8 cellular contexts compared by ENCODE assay signal in the genomic region with DNA sequence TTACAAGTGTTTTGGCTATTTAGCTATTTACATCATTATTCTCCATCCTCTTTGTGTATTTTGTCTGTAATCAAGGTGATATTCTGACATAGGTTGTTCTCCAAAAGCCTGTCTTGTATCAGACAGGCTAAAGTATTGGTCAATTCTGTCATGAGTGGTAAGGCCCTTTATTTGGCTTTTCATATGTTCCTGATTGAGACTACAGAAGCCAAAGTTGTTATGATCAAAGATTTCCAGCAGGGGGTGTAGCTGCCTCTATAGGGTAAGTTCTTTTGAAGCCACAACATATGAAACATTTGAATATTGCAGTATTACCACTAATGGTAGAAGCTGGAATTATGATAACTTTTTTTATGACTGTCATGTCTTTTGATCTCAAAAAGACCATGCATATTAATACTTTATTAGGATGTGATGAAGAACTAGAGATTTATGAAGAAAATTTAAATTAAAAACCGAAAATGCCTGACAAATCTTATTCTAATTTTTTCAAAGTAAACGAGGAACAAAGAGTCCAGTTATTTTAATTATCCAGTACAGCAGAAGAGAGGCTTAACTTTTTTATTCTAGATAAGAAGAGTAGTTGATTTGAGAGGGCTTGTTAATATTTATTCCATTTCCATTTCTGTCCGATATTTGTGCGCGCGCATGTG. TPM values are rescaled to one million over a fixed set of nuclear protein-coding genes. Genes with fewer than 3 reads are reported as not detected.
A peak's percentile ranks its signal among the peaks of the same experiment; 100 is the strongest.
DNase-seq lines count a peak whose midpoint lies in the region; ATAC-seq and TF ChIP-seq lines count a peak whose summit lies in the region.

No MANE protein-coding gene starts in this region.

- no peaks in the 10 kb centered on the region for H3K27me3 ChIP-seq in Peyer's patch

- peak; percentile 66 for TF ChIP-seq CTCF in LNCaP clone FGC (IDR thresholded peaks at IDR 0.05; ENCODE audit: control insufficient read depth, extremely low read depth, insufficient read depth)
- peak; percentile 58 to 93 (median 86) for TF ChIP-seq CTCF in Peyer's patch (IDR thresholded peaks at IDR 0.05)

- peaks cover 0 to 10% (median 6%) of the 10 kb centered on the region in 4 donors for H3K4me1 ChIP-seq in Peyer's patch

- DNase-seq in Ammon's horn (ENCODE audit: low spot score) (peak; percentile 75), LNCaP clone FGC (ENCODE audit: low read depth) (peak; percentile 75), Peyer's patch (peak in 2 of 3 donors; percentile 54 to 79), astrocyte of the hippocampus (ENCODE audit: low read depth, low spot score) (peak; percentile 84), iris pigment epithelial cell (ENCODE audit: low read depth) (peak; percentile 86)
- DNase-seq in stimulated activated CD4-positive, alpha-beta T cell treated with anti-CD3 and anti-CD28 coated beads, TNF-alpha, amount 100 ng/mL, for 4 hours (ENCODE audit: low read depth in 3 of 3): peak in 2 of 3 experiments; percentile 11 to 45

- no peak overlapping the region for H3K4me3 ChIP-seq in LNCaP clone FGC (ENCODE audit: low read depth, low read length)
- H3K4me3 ChIP-seq in Peyer's patch: no peak overlapping the region

- ATAC-seq in GM18502 (IDR thresholded peaks at IDR 0.05; ENCODE audit: poor library complexity, unreplicated experiment) (peak; percentile 22), HG03457 (IDR thresholded peaks at IDR 0.05; ENCODE audit: unreplicated experiment) (no peak)

- no peaks in the 10 kb centered on the region for H3K36me3 ChIP-seq in Peyer's patch

- TF ChIP-seq POLR2A in Peyer's patch (IDR thresholded peaks at IDR 0.05): no peak

- H3K9me3 ChIP-seq in Peyer's patch: no peaks in the 10 kb centered on the region

- no peak overlapping the region for H3K27ac ChIP-seq in Peyer's patch

RNA-seq across cellular contexts. Expression of a gene that starts 3.4 kb away (rescaled TPM):
- 100 to 1,000 TPM; 113 to 123 (median 115) TPM for total RNA-seq in Peyer's patch

Comparison
In these comparisons a context has a peak if more than half of its experiments do, and no peak if none do; other contexts are left out.
1. DNase-seq: peak in every context shown above with its lines; median percentile 86 in iris pigment epithelial cell; 84 in astrocyte of the hippocampus; 75 in Ammon's horn; 75 in LNCaP clone FGC; 66 in Peyer's patch; 28 in stimulated activated CD4-positive, alpha-beta T cell treated with anti-CD3 and anti-CD28 coated beads, TNF-alpha, amount 100 ng/mL, for 4 hours.